Comparison of ENCODE assay signal across 24 cellular contexts in the genomic region with DNA sequence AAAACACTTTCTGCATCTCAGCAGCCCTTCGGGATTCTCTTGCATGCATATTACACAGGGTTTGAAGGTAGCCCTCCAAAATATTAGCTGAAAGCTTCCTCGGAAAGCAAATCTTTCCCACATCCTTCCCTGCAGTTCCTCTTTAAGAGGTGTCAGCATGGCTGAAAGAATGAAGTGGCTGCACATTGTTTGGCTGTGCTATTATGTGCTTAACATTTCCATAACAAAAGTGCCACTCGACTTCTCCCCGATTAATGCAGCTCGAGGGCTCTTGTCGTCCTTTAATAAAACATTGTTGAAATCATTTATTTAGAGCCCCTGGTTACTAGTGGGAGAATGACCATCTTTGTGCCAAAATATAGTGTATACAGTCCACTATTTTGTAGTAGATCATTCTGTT. TPM values are rescaled to one million over a fixed set of nuclear protein-coding genes. Genes with fewer than 3 reads are reported as not detected.
A peak's percentile ranks its signal among the peaks of the same experiment; 100 is the strongest.
DNase-seq lines count a peak whose midpoint lies in the region; ATAC-seq and TF ChIP-seq lines count a peak whose summit lies in the region.
"Had no signal": no experiment of that assay in that cellular context is flagged by ENCODE, and none has a peak within 500 bp of the region (broad histone marks: within the 10 kb centered on the region; RNA-seq: fewer than 3 reads in every experiment).

No MANE protein-coding gene starts in this region.

- peak overlapping the region; percentile 89 for H3K4me3 Mint-ChIP-seq in neural crest cell
- no peak overlapping the region for H3K4me3 Mint-ChIP-seq in natural killer cell treated with Interleukin-12 subunit alpha and Interleukin-12 subunit beta and Interleukin-15 and Interleukin-18, amount 100 ng/mL, for 72 hours
- H3K4me3 Mint-ChIP-seq: activated CD4-positive, alpha-beta T cell treated with anti-CD3 and anti-CD28 coated beads, Interleukin-2, amount 10 ng/mL, durations not matched to agents 24 days and 14 days; activated naive CD8-positive, alpha-beta T cell treated with anti-CD3 and anti-CD28 coated beads, Interleukin-2, amount 10 ng/mL, durations not matched to agents 7 days and 5 days; activated T-cell treated with anti-CD3 and anti-CD28 coated beads, Interleukin-2, amount 50 U/mL, for 24 hours; CD8-positive, alpha-beta T cell; immature natural killer cell; memory B cell; stimulated activated naive CD8-positive, alpha-beta T cell treated with anti-CD3 and anti-CD28 coated beads, Interleukin-15, Interleukin-2, amounts not matched to agents 100 ng/mL and 50 ng/mL, for 24 hours had no signal

- H3K4me1 ChIP-seq in aorta (ENCODE audit: control insufficient read depth in 1 of 2, insufficient read depth in 2 of 2, low read length in 2 of 2), result no peaks in the 10 kb centered on the region

- no peak overlapping the region for H3K27ac Mint-ChIP-seq in neural crest cell (ENCODE audit: unreplicated experiment)
- H3K27ac Mint-ChIP-seq in natural killer cell treated with Interleukin-12 subunit alpha and Interleukin-12 subunit beta and Interleukin-15 and Interleukin-18, amount 100 ng/mL, for 72 hours, result no peak overlapping the region
- H3K27ac Mint-ChIP-seq: activated CD4-positive, alpha-beta T cell treated with anti-CD3 and anti-CD28 coated beads, Interleukin-2, amount 10 ng/mL, durations not matched to agents 24 days and 14 days; activated naive CD8-positive, alpha-beta T cell treated with anti-CD3 and anti-CD28 coated beads, Interleukin-2, amount 10 ng/mL, durations not matched to agents 7 days and 5 days; activated T-cell treated with anti-CD3 and anti-CD28 coated beads, Interleukin-2, amount 50 U/mL, for 24 hours; CD8-positive, alpha-beta T cell; immature natural killer cell; memory B cell; stimulated activated naive CD8-positive, alpha-beta T cell treated with anti-CD3 and anti-CD28 coated beads, Interleukin-15, Interleukin-2, amounts not matched to agents 100 ng/mL and 50 ng/mL, for 24 hours had no signal

- WGBS in aorta, 2 donors, result 45 to 47% methylated on average over 6 of the region's 6 CpGs

- peaks cover 61% of the 10 kb centered on the region for H3K4me1 Mint-ChIP-seq in neural crest cell
- peaks cover 3 to 5% of the 10 kb centered on the region in 2 donors for H3K4me1 Mint-ChIP-seq in natural killer cell treated with Interleukin-12 subunit alpha and Interleukin-12 subunit beta and Interleukin-15 and Interleukin-18, amount 100 ng/mL, for 72 hours (ENCODE audit: low read depth in 2 of 2)
- H3K4me1 Mint-ChIP-seq: activated naive CD8-positive, alpha-beta T cell treated with anti-CD3 and anti-CD28 coated beads, Interleukin-2, amount 10 ng/mL, durations not matched to agents 7 days and 5 days had no signal

- H3K27me3 Mint-ChIP-seq in neural crest cell (ENCODE audit: low read depth), result peaks cover 17% of the 10 kb centered on the region
- peaks cover 43 to 57% of the 10 kb centered on the region in 2 donors for H3K27me3 Mint-ChIP-seq in natural killer cell treated with Interleukin-12 subunit alpha and Interleukin-12 subunit beta and Interleukin-15 and Interleukin-18, amount 100 ng/mL, for 72 hours

- H3K27ac ChIP-seq in aorta (ENCODE audit: low read depth in 1 of 2, low read length in 2 of 2), result no peak overlapping the region
- H3K27ac ChIP-seq: A549, VCaP had no signal

- DNase-seq in NCI-H2107 treated with DMSO at 0.1 percent for 48 hours (lab: John Stamatoyannopoulos, UW; ENCODE audit: unreplicated experiment) (peak; percentile 19), NCI-H2107 (lab: John Stamatoyannopoulos, UW) (no peak), NCI-H1105 (lab: John Stamatoyannopoulos, UW) (peak; percentile 70), astrocyte of the hippocampus (ENCODE audit: low read depth, low spot score) (peak; percentile 19), neural crest cell (ENCODE audit: low read depth, low spot score) (no peak), aorta (no peak), A172 (ENCODE audit: low spot score) (no peak)
- DNase-seq in natural killer cell treated with Interleukin-12 subunit alpha and Interleukin-12 subunit beta and Interleukin-15 and Interleukin-18, amount 100 ng/mL, for 72 hours (ENCODE audit: low spot score), result no peak
- DNase-seq: activated CD4-positive, alpha-beta T cell treated with anti-CD3 and anti-CD28 coated beads, Interleukin-2, amount 10 ng/mL, durations not matched to agents 24 days and 14 days; activated gamma-delta T cell; activated naive CD8-positive, alpha-beta T cell treated with anti-CD3 and anti-CD28 coated beads, Interleukin-2, amount 10 ng/mL, durations not matched to agents 7 days and 5 days; activated T-cell treated with anti-CD3 and anti-CD28 coated beads, Interleukin-2, amount 50 U/mL, for 24 hours; CD8-positive, alpha-beta T cell; central memory CD4-positive, alpha-beta T cell; GDM1; immature natural killer cell; KBM-7; NCI-H146; Right ventricle myocardium superior; T-helper 9 cell had no signal

- TF ChIP-seq CTCF in neural crest cell (conservative IDR thresholded peaks at IDR 0.05), result no peak

- no peaks in the 10 kb centered on the region for H3K27me3 ChIP-seq in aorta (ENCODE audit: control insufficient read depth in 1 of 2, insufficient read depth in 2 of 2, low read length in 1 of 2)

- intact Hi-C loops in aorta (cut with DNase I), result loop anchor here (10.0 kb wide), 4 partner anchors 206 to 456 kb away; no protein-coding TSS in a partner anchor

- ATAC-seq in aorta (ENCODE audit: low FRiP score), result no peak
- ATAC-seq in natural killer cell treated with Interleukin-12 subunit alpha and Interleukin-12 subunit beta and Interleukin-15 and Interleukin-18, amount 100 ng/mL, for 72 hours, result no peak
- ATAC-seq: A549; CD8-positive, alpha-beta T cell had no signal

- H3K36me3 Mint-ChIP-seq in neural crest cell (ENCODE audit: low read depth), result no peaks in the 10 kb centered on the region
- peaks cover 10% of the 10 kb centered on the region for H3K36me3 Mint-ChIP-seq in natural killer cell treated with Interleukin-12 subunit alpha and Interleukin-12 subunit beta and Interleukin-15 and Interleukin-18, amount 100 ng/mL, for 72 hours
- H3K36me3 Mint-ChIP-seq: activated naive CD8-positive, alpha-beta T cell treated with anti-CD3 and anti-CD28 coated beads, Interleukin-2, amount 10 ng/mL, durations not matched to agents 7 days and 5 days; CD8-positive, alpha-beta T cell; immature natural killer cell; memory B cell had no signal

- no peak overlapping the region for H3K4me3 ChIP-seq in aorta (ENCODE audit: low read length in 2 of 2)
- H3K4me3 ChIP-seq: A549 had no signal

- no peaks in the 10 kb centered on the region for H3K9me3 Mint-ChIP-seq in neural crest cell
- H3K9me3 Mint-ChIP-seq in natural killer cell treated with Interleukin-12 subunit alpha and Interleukin-12 subunit beta and Interleukin-15 and Interleukin-18, amount 100 ng/mL, for 72 hours, result no peaks in the 10 kb centered on the region
- H3K9me3 Mint-ChIP-seq: activated CD4-positive, alpha-beta T cell treated with anti-CD3 and anti-CD28 coated beads, Interleukin-2, amount 10 ng/mL, durations not matched to agents 24 days and 14 days; activated naive CD8-positive, alpha-beta T cell treated with anti-CD3 and anti-CD28 coated beads, Interleukin-2, amount 10 ng/mL, durations not matched to agents 7 days and 5 days; activated T-cell treated with anti-CD3 and anti-CD28 coated beads, Interleukin-2, amount 50 U/mL, for 24 hours; CD8-positive, alpha-beta T cell; immature natural killer cell; memory B cell; stimulated activated naive CD8-positive, alpha-beta T cell treated with anti-CD3 and anti-CD28 coated beads, Interleukin-15, Interleukin-2, amounts not matched to agents 100 ng/mL and 50 ng/mL, for 24 hours had no signal

- no peaks in the 10 kb centered on the region for H3K9me3 ChIP-seq in aorta (ENCODE audit: control insufficient read depth, low read length)

- H3K36me3 ChIP-seq in aorta (ENCODE audit: control insufficient read depth in 1 of 2, insufficient read depth in 2 of 2, low read length in 1 of 2), result no peaks in the 10 kb centered on the region

RNA-seq across cellular contexts. Expression of a gene that starts 6.5 kb away (rescaled TPM):
- total RNA-seq in neural crest cell (23.3 and 24.6 TPM in 2 replicates), aorta (100 to 1,000 TPM; 105 to 111 TPM)
- 1 to 10 TPM; 3.6 to 9.3 TPM for polyA plus RNA-seq in aorta
- total RNA-seq in A172 (2014; rRNA removed; shearing (Covaris generic)), result 1.3 and 1.7 TPM in 2 replicates
- total RNA-seq in natural killer cell treated with Interleukin-12 subunit alpha and Interleukin-12 subunit beta and Interleukin-15 and Interleukin-18, amount 100 ng/mL, for 72 hours, result under 1 TPM; 0.48 to 0.53 TPM

Comparison
In these comparisons a context has a peak if more than half of its experiments do, and no peak if none do; other contexts are left out.
1. DNase-seq: peak in NCI-H2107 treated with DMSO at 0.1 percent for 48 hours (single experiment), NCI-H1105 (single experiment) and astrocyte of the hippocampus (single experiment); none in NCI-H2107 (single experiment), neural crest cell (single experiment), aorta (0 of 2), A172 (single experiment) and natural killer cell treated with Interleukin-12 subunit alpha and Interleukin-12 subunit beta and Interleukin-15 and Interleukin-18, amount 100 ng/mL, for 72 hours (single experiment).